ENCODE assay signal across 17 cellular contexts in genomic region chr3:60931452-60931851, GRCh38.
DNase-seq lines count a peak whose midpoint lies in the region; ATAC-seq and TF ChIP-seq lines count a peak whose summit lies in the region.
"Had no signal": no experiment of that assay in that cellular context is flagged by ENCODE, and none has a peak within 500 bp of the region (broad histone marks: within the 10 kb centered on the region; RNA-seq: fewer than 3 reads in every experiment).

No MANE protein-coding gene starts in this region.

- H3K4me3 Mint-ChIP-seq in endothelial cell (ENCODE audit: unreplicated experiment) = no peak overlapping the region
- H3K4me3 Mint-ChIP-seq: CD8-positive, alpha-beta memory T cell had no signal

- H3K36me3 ChIP-seq in hepatocyte (replicated peaks; ENCODE audit: insufficient read depth, low read depth) = no peaks in the 10 kb centered on the region
- H3K36me3 ChIP-seq in adrenal gland (replicated peaks in 1 of 2) = no peaks in the 10 kb centered on the region
- H3K36me3 ChIP-seq: BLaER1 had no signal

- H3K9me2 ChIP-seq in hepatocyte (replicated peaks; ENCODE audit: insufficient read depth) = no peaks in the 10 kb centered on the region

- intact Hi-C loops in adrenal gland (cut with DNase I) = no loop called here

- H3K4me2 ChIP-seq in hepatocyte = peak overlapping the region; percentile 51
- H3K4me2 ChIP-seq: BLaER1 had no signal

- H3K27ac ChIP-seq in hepatocyte = no peak overlapping the region
- no peak overlapping the region for H3K27ac ChIP-seq in adrenal gland
- H3K27ac ChIP-seq: BLaER1 had no signal

- H3K9me3 Mint-ChIP-seq in endothelial cell (ENCODE audit: unreplicated experiment) = peaks cover 1% of the 10 kb centered on the region

- H3K4me1 ChIP-seq in hepatocyte (ENCODE audit: insufficient read depth) (no peaks in the 10 kb centered on the region), adrenal gland (replicated peaks in 1 of 2) (no peaks in the 10 kb centered on the region)
- H3K4me1 ChIP-seq: BLaER1 had no signal

- H3K27me3 Mint-ChIP-seq in endothelial cell (ENCODE audit: unreplicated experiment) = peaks cover 2% of the 10 kb centered on the region
- H3K27me3 Mint-ChIP-seq: CD8-positive, alpha-beta memory T cell had no signal

- ATAC-seq in GM21526 (IDR thresholded peaks at IDR 0.05; ENCODE audit: low FRiP score, unreplicated experiment) (peak; percentile 68), GM19452 (IDR thresholded peaks at IDR 0.05; ENCODE audit: unreplicated experiment) (no peak)

- H3K4me1 Mint-ChIP-seq in endothelial cell (ENCODE audit: unreplicated experiment) = peaks cover 9% of the 10 kb centered on the region
- H3K4me1 Mint-ChIP-seq: CD8-positive, alpha-beta memory T cell had no signal

- no peaks in the 10 kb centered on the region for H4K20me1 ChIP-seq in hepatocyte (ENCODE audit: insufficient read depth, poor library complexity, severe bottlenecking)
- H4K20me1 ChIP-seq: BLaER1 had no signal

- H3K27ac Mint-ChIP-seq in endothelial cell (ENCODE audit: unreplicated experiment) = no peak overlapping the region
- H3K27ac Mint-ChIP-seq: CD8-positive, alpha-beta memory T cell had no signal

- DNase-seq in NCI-H1092 treated with DMSO at 0.1 percent for 48 hours (lab: John Stamatoyannopoulos, UW) (peak; percentile 7), NCI-H1092 (lab: John Stamatoyannopoulos, UW) (no peak), HuH-7.5 (ENCODE audit: low spot score) (peak; percentile 10), hepatocyte (ENCODE audit: low spot score) (peak; percentile 9), endothelial cell (ENCODE audit: low spot score) (no peak), adrenal gland (no peak)
- DNase-seq: 8988T; CD8-positive, alpha-beta memory T cell; HCEC 1CT; MM.1S; NCI-H1694; NCI-H524; SIG-M5; T-helper 2 cell had no signal

- H3K36me3 Mint-ChIP-seq in endothelial cell (ENCODE audit: low read depth, unreplicated experiment) = peaks cover 2% of the 10 kb centered on the region

- H3K9me3 ChIP-seq in hepatocyte (ENCODE audit: low read depth) (no peaks in the 10 kb centered on the region), adrenal gland (replicated peaks in 1 of 3) (no peaks in the 10 kb centered on the region)

- TF ChIP-seq CTCF in hepatocyte (IDR thresholded peaks at IDR 0.05; ENCODE audit: poor library complexity) (no peak), endothelial cell (IDR thresholded peaks at IDR 0.05; ENCODE audit: unreplicated experiment) (no peak), adrenal gland (IDR thresholded peaks at IDR 0.05) (no peak)

- no peak overlapping the region for H2AFZ ChIP-seq in hepatocyte

- no peaks in the 10 kb centered on the region for H3K27me3 ChIP-seq in hepatocyte
- H3K27me3 ChIP-seq in adrenal gland = no peaks in the 10 kb centered on the region
- H3K27me3 ChIP-seq: BLaER1 had no signal

- no peak overlapping the region for H3K4me3 ChIP-seq in hepatocyte
- H3K4me3 ChIP-seq in adrenal gland = no peak overlapping the region
- H3K4me3 ChIP-seq: BLaER1 had no signal

- no peaks in the 10 kb centered on the region for H3K79me2 ChIP-seq in hepatocyte

- TF ChIP-seq POLR2A in adrenal gland (IDR thresholded peaks at IDR 0.05) = no peak

- 70% methylated on average over 7 of the region's 7 CpGs for WGBS in hepatocyte (ENCODE audit: low lambda C conversion rate, missing lambda C conversion rate)
- 81 to 87% (median 82%) methylated on average over 7 of the region's 7 CpGs for WGBS in adrenal gland, 4 donors

Comparison
In these comparisons a context has a peak if more than half of its experiments do, and no peak if none do; other contexts are left out.
1. DNase-seq: peak in NCI-H1092 treated with DMSO at 0.1 percent for 48 hours (single experiment), HuH-7.5 (single experiment) and hepatocyte (single experiment); none in NCI-H1092 (single experiment), endothelial cell (single experiment) and adrenal gland (0 of 7).